ENCODE assay signal across 8 cellular contexts in genomic region chr10:56360583-56360966, GRCh38. TPM values are rescaled to one million over a fixed set of nuclear protein-coding genes. Genes with fewer than 3 reads are reported as not detected.
DNase-seq lines count a peak whose midpoint lies in the region; ATAC-seq and TF ChIP-seq lines count a peak whose summit lies in the region.

No MANE protein-coding gene starts in this region.

- ATAC-seq in activated CD4-positive, alpha-beta T cell treated with anti-CD3 and anti-CD28 coated beads for 36 hours, result no peak
- no peak for ATAC-seq in GM19463 (IDR thresholded peaks at IDR 0.05; ENCODE audit: unreplicated experiment)

- intact Hi-C loops in activated CD4-positive, alpha-beta T cell treated with anti-CD3 and anti-CD28 coated beads for 36 hours (cut with DNase I, micrococcal nuclease), result no loop called here
- intact Hi-C loops in testis (cut with DNase I; ENCODE audit: low total_unique reads), result no loop called here

- H3K27me3 ChIP-seq in testis, result no peaks in the 10 kb centered on the region

- peak overlapping the region; percentile 99 for H3K4me3 Mint-ChIP-seq in activated CD4-positive, alpha-beta T cell treated with anti-CD3 and anti-CD28 coated beads for 36 hours
- peak overlapping the region; percentile 98 for H3K4me3 Mint-ChIP-seq in activated naive CD8-positive, alpha-beta T cell treated with anti-CD3 and anti-CD28 coated beads for 36 hours

- CTCF ChIA-PET in activated CD4-positive, alpha-beta T cell treated with anti-CD3 and anti-CD28 coated beads for 36 hours (lab: Charles Lee), result interaction anchor here (1.3 kb wide), 1 partner anchor 10 kb away, joined by 4 read pairs; no protein-coding TSS in a partner anchor

- peaks cover 3% of the 10 kb centered on the region for H3K4me1 ChIP-seq in testis

- H3K9me3 ChIP-seq in testis, result no peaks in the 10 kb centered on the region

- no peaks in the 10 kb centered on the region for H3K36me3 ChIP-seq in testis (ENCODE audit: low read depth, missing control alignments)

- 4 to 5% methylated on average over 6 of the region's 6 CpGs for WGBS in testis, 2 donors

- no peaks in the 10 kb centered on the region for H3K27me3 Mint-ChIP-seq in activated CD4-positive, alpha-beta T cell treated with anti-CD3 and anti-CD28 coated beads for 36 hours
- H3K27me3 Mint-ChIP-seq in activated naive CD8-positive, alpha-beta T cell treated with anti-CD3 and anti-CD28 coated beads for 36 hours, result no peaks in the 10 kb centered on the region

- H3K9me3 Mint-ChIP-seq in activated CD4-positive, alpha-beta T cell treated with anti-CD3 and anti-CD28 coated beads for 36 hours (ENCODE audit: low read depth), result no peaks in the 10 kb centered on the region
- no peaks in the 10 kb centered on the region for H3K9me3 Mint-ChIP-seq in activated naive CD8-positive, alpha-beta T cell treated with anti-CD3 and anti-CD28 coated beads for 36 hours

- DNase-seq in activated CD4-positive, alpha-beta T cell treated with anti-CD3 and anti-CD28 coated beads for 36 hours, result no peak
- no peak for DNase-seq in activated CD4-positive, alpha-beta T cell treated with anti-CD3 and anti-CD28 coated beads for 1 hour
- DNase-seq in activated naive CD8-positive, alpha-beta T cell treated with anti-CD3 and anti-CD28 coated beads for 36 hours, result no peak
- DNase-seq in left kidney (ENCODE audit: low read depth, low spot score) (peak; percentile 27), testis (no peak), HPDE6-E6E7 (ENCODE audit: extremely low spot score) (no peak)
- DNase-seq in activated effector memory CD4-positive, alpha-beta T cell treated with Interleukin-2 at 50 U/mL for 16 hours, result no peak

- peaks cover 24% of the 10 kb centered on the region for H3K4me1 Mint-ChIP-seq in activated CD4-positive, alpha-beta T cell treated with anti-CD3 and anti-CD28 coated beads for 36 hours
- peaks cover 32% of the 10 kb centered on the region for H3K4me1 Mint-ChIP-seq in activated naive CD8-positive, alpha-beta T cell treated with anti-CD3 and anti-CD28 coated beads for 36 hours

- TF ChIP-seq POLR2A in testis (IDR thresholded peaks at IDR 0.05), result no peak

- H3K4me3 ChIP-seq in testis, result peak overlapping the region; percentile 59 to 68

- H3K27ac Mint-ChIP-seq in activated CD4-positive, alpha-beta T cell treated with anti-CD3 and anti-CD28 coated beads for 36 hours, result peak overlapping the region; percentile 92
- H3K27ac Mint-ChIP-seq in activated naive CD8-positive, alpha-beta T cell treated with anti-CD3 and anti-CD28 coated beads for 36 hours, result peak overlapping the region; percentile 92

- no peak overlapping the region for H3K27ac ChIP-seq in testis

- no peak for TF ChIP-seq CTCF in testis (IDR thresholded peaks at IDR 0.05)

- POLR2A ChIA-PET in activated CD4-positive, alpha-beta T cell treated with anti-CD3 and anti-CD28 coated beads for 36 hours (lab: Charles Lee), result no interaction called here

- H3K36me3 Mint-ChIP-seq in activated CD4-positive, alpha-beta T cell treated with anti-CD3 and anti-CD28 coated beads for 36 hours (ENCODE audit: low read depth), result peaks cover 43% of the 10 kb centered on the region
- peaks cover 42% of the 10 kb centered on the region for H3K36me3 Mint-ChIP-seq in activated naive CD8-positive, alpha-beta T cell treated with anti-CD3 and anti-CD28 coated beads for 36 hours

RNA-seq across cellular contexts. Expression of gene ZWINT, which starts 0.5 kb away (rescaled TPM):
- 10 to 100 TPM; 75.1 to 77.8 TPM for total RNA-seq in activated CD4-positive, alpha-beta T cell treated with anti-CD3 and anti-CD28 coated beads for 36 hours
- total RNA-seq in activated naive CD8-positive, alpha-beta T cell treated with anti-CD3 and anti-CD28 coated beads for 36 hours, result 100 to 1,000 TPM; 123 to 130 TPM
- total RNA-seq in testis, result 10 to 100 TPM; 36.7 to 61.4 TPM
- polyA plus RNA-seq in testis (ENCODE audit: insufficient read depth, low read depth, low replicate concordance), result 83.8 TPM
